ENCODE assay signal across 16 cellular contexts in the genomic region with DNA sequence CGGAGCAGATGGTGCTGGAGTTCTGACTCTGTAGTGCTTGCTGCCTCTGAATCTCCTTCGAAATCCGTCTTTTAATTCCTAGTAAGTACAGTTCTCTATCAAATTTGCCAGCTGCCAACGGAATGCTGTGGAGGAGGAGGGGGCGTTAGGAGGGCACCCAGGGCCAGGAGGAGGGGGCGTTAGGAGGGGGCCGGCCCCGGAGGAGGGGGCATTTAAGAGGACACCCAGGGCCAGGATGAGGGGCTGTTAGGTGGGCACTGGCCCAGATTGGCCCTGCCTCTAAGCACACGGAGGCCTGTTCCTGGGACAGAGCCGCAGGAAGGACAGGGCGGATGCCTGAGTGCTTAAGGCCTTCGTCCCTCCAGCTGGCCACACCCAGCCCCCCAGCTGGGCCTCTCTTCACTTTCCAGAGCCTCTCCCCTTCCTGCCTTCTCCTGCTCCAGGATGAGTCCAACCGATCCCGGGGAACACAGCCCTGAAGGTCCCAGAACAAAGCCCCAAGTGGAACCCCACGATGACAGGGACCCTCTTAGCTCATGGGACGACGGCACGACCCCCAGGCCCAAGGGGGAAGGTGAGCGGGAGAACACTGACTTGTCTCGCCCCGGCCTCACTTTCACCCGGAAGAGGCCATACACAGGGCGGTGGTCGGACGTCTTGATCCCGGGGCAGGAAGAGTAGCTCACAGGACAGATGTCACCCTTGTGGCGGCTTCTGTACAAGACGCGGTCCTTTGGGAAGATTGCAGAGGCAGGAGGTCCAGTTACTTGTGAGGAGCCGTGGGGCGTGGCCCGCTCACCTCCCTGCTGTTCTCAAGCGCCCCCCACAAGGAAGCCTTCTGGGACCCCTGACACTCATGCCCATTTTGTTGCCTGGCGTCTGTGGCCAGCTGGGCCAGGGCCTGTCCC.
"Had no signal": no experiment of that assay in that cellular context is flagged by ENCODE, and none has a peak within 500 bp of the region (broad histone marks: within the 10 kb centered on the region; RNA-seq: fewer than 3 reads in every experiment).

No MANE protein-coding gene starts in this region.

- H3K4me1 ChIP-seq: stomach had no signal

- ATAC-seq: activated CD8-positive, alpha-beta T cell treated with anti-CD3 and anti-CD28 coated beads for 36 hours; gastroesophageal sphincter had no signal

- H3K27me3 Mint-ChIP-seq: activated CD8-positive, alpha-beta T cell treated with anti-CD3 and anti-CD28 coated beads for 36 hours; memory B cell had no signal

- DNase-seq: activated CD4-positive, alpha-beta T cell treated with anti-CD3 and anti-CD28 coated beads for 4 hours; activated CD8-positive, alpha-beta memory T cell treated with anti-CD3 and anti-CD28 coated beads, Interleukin-2, amount 50 U/mL, for 4 hours; activated CD8-positive, alpha-beta T cell treated with anti-CD3 and anti-CD28 coated beads for 36 hours; activated naive CD4-positive, alpha-beta T cell; caudate nucleus; effector memory CD4-positive, alpha-beta T cell; stimulated activated CD4-positive, alpha-beta T cell treated with anti-CD3 and anti-CD28 coated beads, Interleukin-15, amount 100 ng/mL, for 24 hours; stimulated activated CD4-positive, alpha-beta T cell treated with anti-CD3 and anti-CD28 coated beads, Interleukin-4, amount 100 ng/mL, for 24 hours; stomach; T-helper 1 cell had no signal

- H3K27ac ChIP-seq: gastroesophageal sphincter, stomach, thoracic aorta, VCaP had no signal

- H3K4me1 Mint-ChIP-seq: memory B cell, nephron had no signal

- H3K27ac Mint-ChIP-seq: activated CD8-positive, alpha-beta T cell treated with anti-CD3 and anti-CD28 coated beads for 36 hours; activated T-helper 1 cell treated with anti-CD3 and anti-CD28 coated beads, Interleukin-12 subunit alpha, Interleukin-12 subunit beta, Interleukin-2, Interleukin-4 antibody, amounts not matched to agents 30 ng/mL and 10 ng/mL and 1 ng/mL, durations not matched to agents 14 hours and 24 hours and 36 hours; memory B cell; nephron had no signal

- H3K9me3 Mint-ChIP-seq: activated CD8-positive, alpha-beta T cell treated with anti-CD3 and anti-CD28 coated beads for 36 hours; activated T-helper 1 cell treated with anti-CD3 and anti-CD28 coated beads, Interleukin-12 subunit alpha, Interleukin-12 subunit beta, Interleukin-2, Interleukin-4 antibody, amounts not matched to agents 30 ng/mL and 10 ng/mL and 1 ng/mL, durations not matched to agents 14 hours and 24 hours and 36 hours; memory B cell; nephron had no signal

- H3K4me3 Mint-ChIP-seq: activated CD8-positive, alpha-beta T cell treated with anti-CD3 and anti-CD28 coated beads for 36 hours; activated T-helper 1 cell treated with anti-CD3 and anti-CD28 coated beads, Interleukin-12 subunit alpha, Interleukin-12 subunit beta, Interleukin-2, Interleukin-4 antibody, amounts not matched to agents 30 ng/mL and 10 ng/mL and 1 ng/mL, durations not matched to agents 14 hours and 24 hours and 36 hours; memory B cell; nephron had no signal

- H3K4me3 ChIP-seq: gastroesophageal sphincter, stomach, thoracic aorta had no signal

- H3K27me3 ChIP-seq: gastroesophageal sphincter, stomach had no signal

- H3K9me3 ChIP-seq: gastroesophageal sphincter, stomach, thoracic aorta had no signal
